ENCODE assay signal across 8 cellular contexts in genomic region chr10:114520453-114520852, GRCh38.
DNase-seq lines count a peak whose midpoint lies in the region; ATAC-seq, FAIRE-seq and TF ChIP-seq lines count a peak whose summit lies in the region.

No MANE protein-coding gene starts in this region.

- H4K20me1 ChIP-seq in fibroblast of lung (ENCODE audit: control insufficient read depth, extremely low read depth, insufficient read depth, low read length) (no peaks in the 10 kb centered on the region), smooth muscle cell (ENCODE audit: low read depth) (no peaks in the 10 kb centered on the region)

- H3K4me2 ChIP-seq in fibroblast of lung (ENCODE audit: extremely low read depth, insufficient read depth, low read length) (no peak overlapping the region), smooth muscle cell (peak overlapping the region; percentile 7)

- DNase-seq in NCI-H1092 treated with DMSO at 0.1 percent for 48 hours (lab: John Stamatoyannopoulos, UW) (peak; percentile 4), NCI-H1092 (lab: John Stamatoyannopoulos, UW) (no peak), RCC 7860 (ENCODE audit: low spot score) (peak; percentile 72), fibroblast of lung (ENCODE audit: low read depth in 2 of 2) (peak; percentile 86 to 95), smooth muscle cell (lab: John Stamatoyannopoulos, UW; ENCODE audit: unreplicated experiment) (no peak), GOT3 (lab: John Stamatoyannopoulos, UW) (no peak), T-helper 9 cell (no peak)

- H3K27me3 ChIP-seq in fibroblast of lung (ENCODE audit: control insufficient read depth, insufficient read depth, low read length) (no peaks in the 10 kb centered on the region), smooth muscle cell (ENCODE audit: low read depth) (no peaks in the 10 kb centered on the region)

- H3K36me3 ChIP-seq in fibroblast of lung (ENCODE audit: control insufficient read depth, insufficient read depth, low read length) (no peaks in the 10 kb centered on the region), smooth muscle cell (ENCODE audit: low read depth) (no peaks in the 10 kb centered on the region)

- H3K4me3 ChIP-seq in fibroblast of lung (replicated peaks in 1 of 4; ENCODE audit: control extremely low read depth in 1 of 4, insufficient read depth in 1 of 4, low read depth in 3 of 4, low read length in 4 of 4) (no peak overlapping the region), smooth muscle cell (no peak overlapping the region)

- H3K9me3 ChIP-seq in fibroblast of lung (ENCODE audit: control insufficient read depth, insufficient read depth, low read depth, low read length) (no peaks in the 10 kb centered on the region), smooth muscle cell (replicated peaks; ENCODE audit: low read depth) (no peaks in the 10 kb centered on the region)

- H3F3A ChIP-seq in smooth muscle cell (ENCODE audit: low read depth): no peaks in the 10 kb centered on the region

- H3K27ac ChIP-seq in fibroblast of lung (ENCODE audit: insufficient read depth, low read length): peak overlapping the region; percentile 63
- peak overlapping the region; percentile 34 for H3K27ac ChIP-seq in smooth muscle cell (ENCODE audit: low read depth)

- FAIRE-seq in RCC 7860 (lab: Jason Lieb, UNC): peak; percentile 52

- WGBS in smooth muscle cell (ENCODE audit: low lambda C conversion rate): 21% methylated on average over 4 of the region's 4 CpGs

- TF ChIP-seq CTCF in fibroblast of lung (conservative IDR thresholded peaks at IDR 0.05 in 1 of 2, IDR thresholded peaks at IDR 0.05 in 1 of 2; ENCODE audit: low read depth in 1 of 2, low read length in 2 of 2): no peak
- TF ChIP-seq CTCF in smooth muscle cell (IDR thresholded peaks at IDR 0.05; ENCODE audit: borderline replicate concordance, insufficient read depth, poor library complexity, severe bottlenecking): no peak

- ATAC-seq in GM19035 (IDR thresholded peaks at IDR 0.05; ENCODE audit: unreplicated experiment): no peak

- H3K9ac ChIP-seq in fibroblast of lung (ENCODE audit: insufficient read depth, low read length): no peak overlapping the region
- H3K9ac ChIP-seq in smooth muscle cell (ENCODE audit: low read depth): no peak overlapping the region

- H3K79me2 ChIP-seq in fibroblast of lung (ENCODE audit: control insufficient read depth, insufficient read depth, low read length): no peaks in the 10 kb centered on the region
- no peaks in the 10 kb centered on the region for H3K79me2 ChIP-seq in smooth muscle cell (ENCODE audit: low read depth)

- H3K4me1 ChIP-seq in fibroblast of lung (ENCODE audit: control insufficient read depth, extremely low read depth, insufficient read depth, low read length) (peaks cover 5% of the 10 kb centered on the region), smooth muscle cell (ENCODE audit: low read depth) (peaks cover 46% of the 10 kb centered on the region)

- H2AFZ ChIP-seq in fibroblast of lung (ENCODE audit: low read length) (no peak overlapping the region), smooth muscle cell (ENCODE audit: low read depth) (no peak overlapping the region)

Comparison
In these comparisons a context has a peak if more than half of its experiments do, and no peak if none do; other contexts are left out.
1. DNase-seq: peak in NCI-H1092 treated with DMSO at 0.1 percent for 48 hours (single experiment), RCC 7860 (single experiment) and fibroblast of lung (2 of 2); none in NCI-H1092 (single experiment), smooth muscle cell (single experiment), GOT3 (single experiment) and T-helper 9 cell (single experiment).